20 cellular contexts compared by ENCODE assay signal in genomic region chr6:73768630-73769029, GRCh38.
A peak's percentile ranks its signal among the peaks of the same experiment; 100 is the strongest.
DNase-seq lines count a peak whose midpoint lies in the region; ATAC-seq, FAIRE-seq and TF ChIP-seq lines count a peak whose summit lies in the region.
"Had no signal": no experiment of that assay in that cellular context is flagged by ENCODE, and none has a peak within 500 bp of the region (broad histone marks: within the 10 kb centered on the region; RNA-seq: fewer than 3 reads in every experiment).

No MANE protein-coding gene starts in this region.

- no peak overlapping the region for H3K4me3 ChIP-seq in Panc1 (ENCODE audit: low read depth in 2 of 2, low read length in 2 of 2)
- H3K4me3 ChIP-seq: SJSA1 had no signal

- no peak for DNase-seq in GM12892 (ENCODE audit: insufficient read length)
- peak; percentile 22 for DNase-seq in NCI-H1105 (lab: John Stamatoyannopoulos, UW)
- no peak for DNase-seq in Panc1 (ENCODE audit: low read depth, low spot score)
- DNase-seq in mesothelial cell of epicardium (ENCODE audit: low spot score in 2 of 2, unreplicated experiment in 2 of 2): no peak
- no peak for DNase-seq in T-helper 9 cell
- DNase-seq in HCEC 1CT: no peak
- DNase-seq in NCI-H2081 (lab: John Stamatoyannopoulos, UW): no peak
- no peak for DNase-seq in naive thymus-derived CD8-positive, alpha-beta T cell
- DNase-seq: ACHN; AML-193; CD4-positive, CD25-positive, alpha-beta regulatory T cell; GOT3; HFFc6; Kasumi-1; NCI-H1436; NCI-H2029 treated with DMSO at 0.1 percent for 48 hours; NCI-H510A treated with DMSO at 0.1 percent for 48 hours; PC-3; T-helper 2 cell had no signal

- no peaks in the 10 kb centered on the region for H3K36me3 Mint-ChIP-seq in mesothelial cell of epicardium
- H3K36me3 Mint-ChIP-seq in naive thymus-derived CD8-positive, alpha-beta T cell: no peaks in the 10 kb centered on the region
- H3K36me3 Mint-ChIP-seq: CD4-positive, CD25-positive, alpha-beta regulatory T cell had no signal

- TF ChIP-seq CTCF in Panc1 (IDR thresholded peaks at IDR 0.05) (no peak), mesothelial cell of epicardium (IDR thresholded peaks at IDR 0.05; ENCODE audit: unreplicated experiment) (no peak)

- no peaks in the 10 kb centered on the region for H3K27me3 ChIP-seq in Panc1 (ENCODE audit: control insufficient read depth, insufficient read depth, low read length)
- H3K27me3 ChIP-seq: SJSA1 had no signal

- no peaks in the 10 kb centered on the region for H3K27me3 Mint-ChIP-seq in mesothelial cell of epicardium (ENCODE audit: low read depth)
- peaks cover 0 to 17% (median 4%) of the 10 kb centered on the region in 5 donors for H3K27me3 Mint-ChIP-seq in naive thymus-derived CD8-positive, alpha-beta T cell

- BruUV-seq in Panc1 (replicated peaks; lab: Mats Ljungman, UMichigan): no TSS peak

- H3K4me1 ChIP-seq in Panc1 (ENCODE audit: control insufficient read depth, insufficient read depth, low read length): peaks cover 3% of the 10 kb centered on the region; the same call in 1 of the 2 replicates
- H3K4me1 ChIP-seq: SJSA1 had no signal

- peaks cover 3% of the 10 kb centered on the region for H3K9me3 Mint-ChIP-seq in mesothelial cell of epicardium
- H3K9me3 Mint-ChIP-seq in naive thymus-derived CD8-positive, alpha-beta T cell: no peaks in the 10 kb centered on the region
- H3K9me3 Mint-ChIP-seq: HFFc6 had no signal

- peak overlapping the region; percentile 36; the same call in 1 of the 2 replicates for H3K27ac ChIP-seq in Panc1 (ENCODE audit: low read length)
- H3K27ac ChIP-seq: SJSA1 had no signal

- in situ Hi-C loops in Panc1 (cut with HindIII; ENCODE audit: low pct_unique_long_range_greater_than_20kb, low sequenced_read_pairs): no loop called here

- POLR2A ChIA-PET in Panc1 (lab: Charles Lee): no interaction called here
- POLR2A ChIA-PET in naive thymus-derived CD8-positive, alpha-beta T cell (lab: Charles Lee): no interaction called here

- H3K27ac Mint-ChIP-seq in mesothelial cell of epicardium: peak overlapping the region; percentile 26
- H3K27ac Mint-ChIP-seq in naive thymus-derived CD8-positive, alpha-beta T cell: no peak overlapping the region
- H3K27ac Mint-ChIP-seq: CD4-positive, CD25-positive, alpha-beta regulatory T cell; HFFc6 had no signal

- no peak overlapping the region for H3K4me3 Mint-ChIP-seq in mesothelial cell of epicardium
- no peak overlapping the region for H3K4me3 Mint-ChIP-seq in naive thymus-derived CD8-positive, alpha-beta T cell
- H3K4me3 Mint-ChIP-seq: CD4-positive, CD25-positive, alpha-beta regulatory T cell; HFFc6 had no signal

- ATAC-seq in Panc1: no peak
- ATAC-seq in naive thymus-derived CD8-positive, alpha-beta T cell: no peak
- ATAC-seq: PC-3 had no signal

- CTCF ChIA-PET in Panc1 (lab: Charles Lee): no interaction called here

- intact Hi-C loops in Panc1 (cut with micrococcal nuclease; ENCODE audit: unreplicated experiment): no loop called here

- peak; percentile 42 for FAIRE-seq in GM12892 (lab: Jason Lieb, UNC)

- H3K9me3 ChIP-seq in Panc1 (ENCODE audit: control insufficient read depth, insufficient read depth, low read depth, low read length): no peaks in the 10 kb centered on the region
- H3K9me3 ChIP-seq: SJSA1 had no signal

- H3K4me1 Mint-ChIP-seq in mesothelial cell of epicardium: peaks cover 18% of the 10 kb centered on the region
- no peaks in the 10 kb centered on the region for H3K4me1 Mint-ChIP-seq in naive thymus-derived CD8-positive, alpha-beta T cell
- H3K4me1 Mint-ChIP-seq: CD4-positive, CD25-positive, alpha-beta regulatory T cell had no signal

- no peak for TF ChIP-seq POLR2A in GM12892 (IDR thresholded peaks at IDR 0.05; ENCODE audit: low read depth, low read length)

- peaks cover 4% of the 10 kb centered on the region; the same call in 1 of the 2 replicates for H3K36me3 ChIP-seq in Panc1 (ENCODE audit: control insufficient read depth, insufficient read depth, low read length)
